Comparison of ENCODE assay signal across 8 cellular contexts in the genomic region with DNA sequence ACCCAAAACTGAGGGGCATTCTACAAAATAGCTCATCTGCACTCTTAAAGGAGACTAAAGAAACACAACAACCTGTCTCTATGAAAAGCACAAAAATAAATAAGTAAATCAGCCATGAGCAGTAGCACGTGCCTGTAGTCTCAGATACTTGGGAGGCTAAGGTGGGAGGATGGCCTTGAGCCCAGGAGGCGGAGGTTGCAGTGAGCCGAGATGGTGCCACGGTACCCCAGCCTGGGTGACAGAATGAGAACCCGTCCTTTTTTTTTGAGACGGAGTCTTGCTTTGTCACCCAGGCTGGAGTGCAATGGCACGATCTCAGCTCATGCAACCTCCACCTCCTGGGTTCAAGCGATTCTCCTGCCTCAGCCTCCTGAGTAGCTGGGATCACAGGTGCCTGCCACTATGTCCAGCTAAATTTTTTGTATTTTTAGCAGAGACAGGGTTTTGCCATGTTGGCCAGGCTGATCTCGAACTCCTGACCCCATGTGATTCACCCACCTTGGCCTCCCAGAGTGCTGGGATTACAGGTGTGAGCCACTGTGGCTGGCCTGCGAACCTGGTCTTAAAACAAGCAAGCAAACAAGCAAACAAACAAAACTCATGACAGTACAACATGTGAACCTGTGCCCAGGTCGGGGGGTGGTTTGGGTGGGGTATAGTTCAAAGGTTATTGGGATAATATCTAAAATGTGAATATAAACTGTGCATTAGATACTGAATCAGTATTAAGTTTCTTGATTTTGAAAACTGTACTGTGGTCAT. TPM values are rescaled to one million over a fixed set of nuclear protein-coding genes. Genes with fewer than 3 reads are reported as not detected.
A peak's percentile ranks its signal among the peaks of the same experiment; 100 is the strongest.
DNase-seq lines count a peak whose midpoint lies in the region; ATAC-seq, FAIRE-seq and TF ChIP-seq lines count a peak whose summit lies in the region.
"Not testable (repeated sequence)": the region's sequence is repeated elsewhere in the genome, so short reads cannot be mapped to it uniquely, and the experiment has no call there.

No MANE protein-coding gene starts in this region.

- TF ChIP-seq POLR2A in GM12878 (IDR thresholded peaks at IDR 0.05; ENCODE audit: low read depth, low read length), result not testable (repeated sequence)

- not testable (repeated sequence) for H3K79me2 ChIP-seq in GM12878 (ENCODE audit: control insufficient read depth, insufficient read depth, low read length); keratinocyte (ENCODE audit: control insufficient read depth, insufficient read depth, low read length)

- intact Hi-C loops in GM12878 (cut with micrococcal nuclease; ENCODE audit: unreplicated experiment), result loop anchor here (5.0 kb wide), 1 partner anchor 146 kb away; no protein-coding TSS in a partner anchor

- in situ Hi-C loops in GM12878 (cut with MboI), result not testable (repeated sequence)

- H4K20me1 ChIP-seq in GM12878 (ENCODE audit: control insufficient read depth, insufficient read depth); keratinocyte (ENCODE audit: control insufficient read depth, extremely low read depth, insufficient read depth, low read length): not testable (repeated sequence)

- RAD21 ChIA-PET in GM12878 (lab: Charles Lee; ENCODE audit: unreplicated experiment), result interaction anchor here (1.5 kb wide), 1 partner anchor 28 kb away, joined by 3 read pairs; no protein-coding TSS in a partner anchor

- not testable (repeated sequence) for TF ChIP-seq EP300 in GM12878 (IDR thresholded peaks at IDR 0.05; ENCODE audit: borderline replicate concordance in 1 of 2, control insufficient read depth in 1 of 2, low read depth in 2 of 2, low read length in 2 of 2)

- H3K36me3 ChIP-seq in CD8-positive, alpha-beta memory T cell (ENCODE audit: insufficient read depth, low read length), result peaks cover 16% of the 10 kb centered on the region
- H3K36me3 ChIP-seq in GM12878 (ENCODE audit: control insufficient read depth in 2 of 2, insufficient read depth in 2 of 2, low read length in 1 of 2), result not testable (repeated sequence)
- H3K36me3 ChIP-seq in keratinocyte (ENCODE audit: control insufficient read depth in 2 of 2, extremely low read depth in 1 of 2, insufficient read depth in 2 of 2, low read length in 2 of 2), result peaks cover 5 to 20% of the 10 kb centered on the region in 2 experiments

- H2AFZ ChIP-seq in GM12878 (ENCODE audit: control insufficient read depth, low read depth, low read length); keratinocyte (ENCODE audit: control insufficient read depth, low read length): not testable (repeated sequence)

- H3K9me1 ChIP-seq in keratinocyte (ENCODE audit: control insufficient read depth, extremely low read depth, insufficient read depth, low read length), result not testable (repeated sequence)

- peak overlapping the region in 1 of 7 donors; percentile 25 for H3K4me3 Mint-ChIP-seq in CD8-positive, alpha-beta memory T cell
- H3K4me3 Mint-ChIP-seq in T-helper 17 cell, type B pancreatic cell: not testable (repeated sequence)
- peak overlapping the region; percentile 43 for H3K4me3 Mint-ChIP-seq in activated T-helper 17 cell treated with anti-CD3 and anti-CD28 coated beads, Interleukin-2, amount 50 U/mL, for 72 hours

- dilution Hi-C loops in keratinocyte (cut with MboI; ENCODE audit: extremely low pct_ligation_motif_present, low sequenced_read_pairs), result not testable (repeated sequence)

- DNase-seq in CD8-positive, alpha-beta memory T cell; T-helper 17 cell; GM12878 (ENCODE audit: low read depth, low spot score); keratinocyte (ENCODE audit: low read depth, low spot score); type B pancreatic cell (ENCODE audit: extremely low spot score, unreplicated experiment): not testable (repeated sequence)
- DNase-seq in activated CD8-positive, alpha-beta memory T cell treated with anti-CD3 and anti-CD28 coated beads for 24 hours, result peak; percentile 59
- DNase-seq in stimulated activated CD4-positive, alpha-beta T cell treated with anti-CD3 and anti-CD28 coated beads, Interleukin-15, amount 100 ng/mL, for 24 hours, result peak; percentile 23

- H3K9ac ChIP-seq in GM12878 (ENCODE audit: control insufficient read depth, insufficient read depth, low read length); keratinocyte (ENCODE audit: control insufficient read depth, extremely low read depth, insufficient read depth, low read length): not testable (repeated sequence)

- not testable (repeated sequence) for TF ChIP-seq CTCF in GM12878 (IDR thresholded peaks at IDR 0.05 in 2 of 3, conservative IDR thresholded peaks at IDR 0.05 in 1 of 3; ENCODE audit: control insufficient read depth in 2 of 3, extremely low read depth in 1 of 3, insufficient read depth in 1 of 3, low read depth in 3 of 3, low read length in 3 of 3); keratinocyte (optimal IDR thresholded peaks at IDR 0.05 in 1 of 3, IDR thresholded peaks at IDR 0.05 in 1 of 3, conservative IDR thresholded peaks at IDR 0.05 in 1 of 3; ENCODE audit: extremely low read depth in 1 of 3, insufficient read depth in 2 of 3, low read length in 3 of 3); type B pancreatic cell (conservative IDR thresholded peaks at IDR 0.05)

- SMC1A ChIA-PET in GM12878 (lab: Charles Lee; ENCODE audit: uncharacterized antibody, unreplicated experiment), result interaction anchor here (0.9 to 2.5 kb wide), 6 partner anchors 11 to 75 kb away, joined by 3 to 15 read pairs (median 4); no protein-coding TSS in a partner anchor

- not testable (repeated sequence) for H3K4me3 ChIP-seq in CD8-positive, alpha-beta memory T cell (ENCODE audit: low read length); GM12878; keratinocyte (ENCODE audit: control insufficient read depth in 2 of 3, extremely low read depth in 1 of 3, insufficient read depth in 2 of 3, low read depth in 1 of 3, low read length in 3 of 3)

- H3K9me3 ChIP-seq in CD8-positive, alpha-beta memory T cell (ENCODE audit: low read length); T-helper 17 cell (ENCODE audit: control insufficient read depth, low read length, poor library complexity, severe bottlenecking); GM12878 (replicated peaks; ENCODE audit: control insufficient read depth, insufficient read depth, low read length); keratinocyte (ENCODE audit: control insufficient read depth, low read depth, low read length): not testable (repeated sequence)

- peak overlapping the region; percentile 14 to 98 (median 73) for H3K27ac Mint-ChIP-seq in CD8-positive, alpha-beta memory T cell
- H3K27ac Mint-ChIP-seq in T-helper 17 cell, result peak overlapping the region; percentile 90
- peak overlapping the region; percentile 63 for H3K27ac Mint-ChIP-seq in activated T-helper 17 cell treated with anti-CD3 and anti-CD28 coated beads, Interleukin-2, amount 50 U/mL, for 72 hours
- peak overlapping the region; percentile 15 for H3K27ac Mint-ChIP-seq in type B pancreatic cell

- CTCF ChIA-PET in CD8-positive, alpha-beta memory T cell (lab: Charles Lee), result not testable (repeated sequence)
- CTCF ChIA-PET in GM12878 (lab: Yijun Ruan, JAX), result interaction anchor here (0.7 to 1.4 kb wide), 3 partner anchors 10 to 25 kb away, joined by 3 to 4 read pairs (median 3); no protein-coding TSS in a partner anchor

- not testable (repeated sequence) for H3K27me3 Mint-ChIP-seq in CD8-positive, alpha-beta memory T cell; T-helper 17 cell; activated T-helper 17 cell treated with anti-CD3 and anti-CD28 coated beads, Interleukin-2, amount 50 U/mL, for 72 hours; type B pancreatic cell

- not testable (repeated sequence) for H3K27me3 ChIP-seq in CD8-positive, alpha-beta memory T cell (ENCODE audit: insufficient read depth, low read length, poor library complexity, severe bottlenecking); GM12878 (replicated peaks in 1 of 2; ENCODE audit: control insufficient read depth in 2 of 2, insufficient read depth in 2 of 2, low read length in 1 of 2); keratinocyte (ENCODE audit: control insufficient read depth, extremely low read depth, insufficient read depth, low read length)

- not testable (repeated sequence) for ATAC-seq in T-helper 17 cell
- ATAC-seq in activated T-helper 17 cell treated with anti-CD3 and anti-CD28 coated beads, Interleukin-2, amount 50 U/mL, for 72 hours (replicated peaks), result peak; percentile 12
- peak; percentile 14; the same call in 1 of the 3 replicates for ATAC-seq in GM12878

- WGBS in GM12878 (ENCODE audit: insufficient coverage, insufficient replicate concordance, low lambda C conversion rate, missing lambda C conversion rate), result 86% methylated on average over 11 of the region's 11 CpGs

- TF ChIP-seq RAD21 in GM12878 (IDR thresholded peaks at IDR 0.05; ENCODE audit: insufficient read depth, low read depth, low read length), result not testable (repeated sequence)

- FAIRE-seq in GM12878 (lab: Jason Lieb, UNC); keratinocyte (lab: Jason Lieb, UNC): not testable (repeated sequence)

- not testable (repeated sequence) for H3K9me3 Mint-ChIP-seq in CD8-positive, alpha-beta memory T cell; activated T-helper 17 cell treated with anti-CD3 and anti-CD28 coated beads, Interleukin-2, amount 50 U/mL, for 72 hours; type B pancreatic cell

- H3K4me2 ChIP-seq in GM12878 (ENCODE audit: control insufficient read depth, insufficient read depth); keratinocyte (ENCODE audit: control insufficient read depth, extremely low read depth, insufficient read depth, low read depth, low read length): not testable (repeated sequence)

- H3K27ac ChIP-seq in CD8-positive, alpha-beta memory T cell (ENCODE audit: low read depth, low read length); GM12878 (ENCODE audit: control insufficient read depth, insufficient read depth): not testable (repeated sequence)
- peak overlapping the region; percentile 70 for H3K27ac ChIP-seq in keratinocyte (ENCODE audit: control insufficient read depth, insufficient read depth, low read length)

- H3K4me1 Mint-ChIP-seq in CD8-positive, alpha-beta memory T cell, result peaks cover 18 to 33% (median 27%) of the 10 kb centered on the region in 3 donors
- H3K4me1 Mint-ChIP-seq in T-helper 17 cell; activated T-helper 17 cell treated with anti-CD3 and anti-CD28 coated beads, Interleukin-2, amount 50 U/mL, for 72 hours; type B pancreatic cell (ENCODE audit: unreplicated experiment): not testable (repeated sequence)

- TSS peak; percentile 21 for BruUV-seq in GM12878 (replicated peaks; lab: Mats Ljungman, UMichigan)

- peaks cover 0 to 48% (median 13%) of the 10 kb centered on the region in 3 donors for H3K36me3 Mint-ChIP-seq in CD8-positive, alpha-beta memory T cell
- H3K36me3 Mint-ChIP-seq in T-helper 17 cell (ENCODE audit: low read depth), result not testable (repeated sequence)
- peaks cover 63% of the 10 kb centered on the region for H3K36me3 Mint-ChIP-seq in activated T-helper 17 cell treated with anti-CD3 and anti-CD28 coated beads, Interleukin-2, amount 50 U/mL, for 72 hours (ENCODE audit: low read depth)
- peaks cover 16% of the 10 kb centered on the region for H3K36me3 Mint-ChIP-seq in type B pancreatic cell

- H3K4me1 ChIP-seq in CD8-positive, alpha-beta memory T cell (ENCODE audit: insufficient read depth, low read length), result peaks cover 10% of the 10 kb centered on the region
- not testable (repeated sequence) for H3K4me1 ChIP-seq in GM12878 (ENCODE audit: control insufficient read depth, insufficient read depth, low read length)
- H3K4me1 ChIP-seq in keratinocyte (ENCODE audit: control insufficient read depth, extremely low read depth, insufficient read depth, low read length), result peaks cover 17% of the 10 kb centered on the region

- POLR2A ChIA-PET in CD8-positive, alpha-beta memory T cell (lab: Charles Lee), result not testable (repeated sequence)
- POLR2A ChIA-PET in GM12878 (lab: Charles Lee), result interaction anchor here (0.7 to 0.9 kb wide), 2 partner anchors 22 to 252 kb away, joined by 3 read pairs; no protein-coding TSS in a partner anchor

RNA-seq across cellular contexts. Expression of a gene that starts 55.4 kb away (rescaled TPM):
- 1 to 10 TPM; 2.4 to 2.6 TPM for total RNA-seq in CD8-positive, alpha-beta memory T cell
- 27.0 TPM for polyA plus RNA-seq in CD8-positive, alpha-beta memory T cell
- 1 to 10 TPM; 3.5 to 4.6 TPM for total RNA-seq in T-helper 17 cell
- total RNA-seq in activated T-helper 17 cell treated with anti-CD3 and anti-CD28 coated beads, Interleukin-2, amount 50 U/mL, for 72 hours, result 1 to 10 TPM in 1 of 2 donors, under 1 TPM in 1; 0.91 to 4.6 TPM
- total RNA-seq in GM12878 (2013; cell fraction: nucleolus; rRNA removed), result 3.8 and 4.0 TPM in 2 replicates
- 0.98 and 5.0 TPM in 2 replicates for total RNA-seq in GM12878 (2014; rRNA removed)
- total RNA-seq in GM12878 (2014; rRNA removed; fragmentation: Illumina TruSeq; extraction: Trizol), result 0.67 and 0.83 TPM in 2 replicates
- total RNA-seq in GM12878 (2021), result 1.4 and 1.9 TPM in 2 replicates
- 1.2 TPM for polyA plus RNA-seq in GM12878 (2011; ENCODE audit: low read depth)
- 2.5 and 2.7 TPM in 2 replicates for polyA plus RNA-seq in GM12878 (2011; rRNA removed)
- 1.4 and 1.5 TPM in 2 replicates for polyA plus RNA-seq in GM12878 (2011; cell fraction: cytosol; rRNA removed)
- 1.3 and 1.7 TPM in 2 replicates for polyA plus RNA-seq in GM12878 (2011; cell fraction: nucleus; rRNA removed)
- polyA plus RNA-seq in GM12878 (2012), result 1.9 and 2.0 TPM in 2 replicates
- 0.69 and 0.82 TPM in 2 replicates for polyA plus RNA-seq in GM12878 (2014; fragmentation: Illumina TruSeq; extraction: Trizol)
- under 1 TPM; 0.13 to 0.21 TPM for polyA plus RNA-seq in GM12878 (2014; fragmentation: Nextera tagmentation; extraction: Ambion mirVana)
- 1.2 and 1.4 TPM in 2 replicates for polyA plus RNA-seq in GM12878 (2014; rRNA removed)
- polyA plus RNA-seq in GM12878 (2016; fragmentation: Nextera tagmentation; extraction: Ambion mirVana), result 1 to 10 TPM; 1.7 to 2.4 TPM
- polyA minus RNA-seq in GM12878 (2011; rRNA and poly(A)+ RNA removed), result 2.0 and 2.1 TPM in 2 replicates
- polyA minus RNA-seq in GM12878 (2011; cell fraction: cytosol; rRNA and poly(A)+ RNA removed), result 0.52 and 0.94 TPM in 2 replicates
- polyA minus RNA-seq in GM12878 (2011; cell fraction: nucleus; rRNA and poly(A)+ RNA removed), result 0.67 and 1.1 TPM in 2 replicates
- 0.03 to 0.05 TPM in 2 of 3 replicates, not detected in the other for polyA plus RNA-seq in keratinocyte
- not detected for polyA plus RNA-seq in keratinocyte (2011; ENCODE audit: low read depth)
- polyA plus RNA-seq in keratinocyte (2011; cell fraction: cytosol; rRNA removed), result 0.17 TPM in 1 of 2 replicates, not detected in the other
- polyA plus RNA-seq in keratinocyte (2011; cell fraction: nucleus; rRNA removed), result 0.03 TPM in 1 of 2 replicates, not detected in the other
- polyA plus RNA-seq in keratinocyte (2012; ENCODE audit: low replicate concordance), result 0.17 TPM in 1 of 2 replicates, not detected in the other
- polyA minus RNA-seq in keratinocyte, result not detected in 3 replicates
- not detected for polyA minus RNA-seq in keratinocyte (2011; cell fraction: cytosol; rRNA and poly(A)+ RNA removed)
- not detected in 2 replicates for polyA minus RNA-seq in keratinocyte (2011; cell fraction: nucleus; rRNA and poly(A)+ RNA removed)
- 7.8 and 19.3 TPM in 2 replicates for total RNA-seq in type B pancreatic cell (ENCODE audit: low replicate concordance)

Comparison
In these comparisons a context has a peak if more than half of its experiments do, and no peak if none do; other contexts are left out.
1. H3K27ac Mint-ChIP-seq: peak in every context shown above with its lines; median percentile 90 in T-helper 17 cell; 73 in CD8-positive, alpha-beta memory T cell; 63 in activated T-helper 17 cell treated with anti-CD3 and anti-CD28 coated beads, Interleukin-2, amount 50 U/mL, for 72 hours; 15 in type B pancreatic cell.